In genomic region chr5:10685103-10685502, GRCh38 we compare ENCODE assay signal across 11 cellular contexts.
A peak's percentile ranks its signal among the peaks of the same experiment; 100 is the strongest.
DNase-seq lines count a peak whose midpoint lies in the region; ATAC-seq and TF ChIP-seq lines count a peak whose summit lies in the region.
"Had no signal": no experiment of that assay in that cellular context is flagged by ENCODE, and none has a peak within 500 bp of the region (broad histone marks: within the 10 kb centered on the region; RNA-seq: fewer than 3 reads in every experiment).

No MANE protein-coding gene starts in this region.

- H2BK15ac ChIP-seq in mesendoderm (replicated peaks; ENCODE audit: low read depth), result no peak overlapping the region

- no peak for TF ChIP-seq CTCF in GM23338 (conservative IDR thresholded peaks at IDR 0.05; ENCODE audit: low read depth in 2 of 2)

- no peak overlapping the region for H2BK5ac ChIP-seq in mesendoderm (ENCODE audit: low read length)

- peaks cover 22% of the 10 kb centered on the region for H3K36me3 Mint-ChIP-seq in activated naive CD8-positive, alpha-beta T cell treated with anti-CD3 and anti-CD28 coated beads, Interleukin-2, amount 50 U/mL, for 24 hours (ENCODE audit: low read depth)
- peaks cover 26% of the 10 kb centered on the region for H3K36me3 Mint-ChIP-seq in activated naive CD8-positive, alpha-beta T cell treated with anti-CD3 and anti-CD28 coated beads for 36 hours
- peaks cover 34% of the 10 kb centered on the region for H3K36me3 Mint-ChIP-seq in GM23338 (ENCODE audit: low read depth)

- H2AFZ ChIP-seq in GM23338, result no peak overlapping the region
- H2AFZ ChIP-seq: PC-9 had no signal

- no peaks in the 10 kb centered on the region; the same call in 1 of the 2 replicates for H4K20me1 ChIP-seq in GM23338 (replicated peaks; ENCODE audit: insufficient read depth)

- peak; percentile 26 for ATAC-seq in activated naive CD8-positive, alpha-beta T cell treated with anti-CD3 and anti-CD28 coated beads, Interleukin-2, amount 50 U/mL, for 24 hours
- ATAC-seq in GM23338, result no peak; the same call in 2 of the 3 replicates
- ATAC-seq in HG03342 (IDR thresholded peaks at IDR 0.05; ENCODE audit: unreplicated experiment), result peak; percentile 75
- ATAC-seq in left cardiac atrium, result no peak
- no peak for ATAC-seq in aorta (ENCODE audit: low FRiP score)

- DNase-seq in activated naive CD8-positive, alpha-beta T cell treated with anti-CD3 and anti-CD28 coated beads, Interleukin-2, amount 50 U/mL, for 24 hours, result no peak
- no peak for DNase-seq in activated naive CD8-positive, alpha-beta T cell treated with anti-CD3 and anti-CD28 coated beads for 36 hours
- no peak for DNase-seq in GM23338 (ENCODE audit: low spot score)
- DNase-seq in left cardiac atrium, result no peak
- DNase-seq in aorta, result no peak
- DNase-seq in mesendoderm, result no peak
- DNase-seq in NCI-H345 treated with DMSO at 0.1 percent for 48 hours (lab: John Stamatoyannopoulos, UW; ENCODE audit: unreplicated experiment), result no peak
- DNase-seq: NCI-H187, PC-9 had no signal

- no peak overlapping the region for H3K56ac ChIP-seq in mesendoderm (ENCODE audit: low read length)

- H3K9me2 ChIP-seq in GM23338 (ENCODE audit: insufficient read depth), result no peaks in the 10 kb centered on the region

- H3K27me3 ChIP-seq in GM23338 (ENCODE audit: insufficient read depth), result no peaks in the 10 kb centered on the region
- no peaks in the 10 kb centered on the region for H3K27me3 ChIP-seq in aorta (ENCODE audit: control insufficient read depth in 1 of 2, insufficient read depth in 2 of 2, low read length in 1 of 2)
- H3K27me3 ChIP-seq in mesendoderm (ENCODE audit: insufficient read depth, low read length, poor library complexity), result no peaks in the 10 kb centered on the region

- H3K27me3 Mint-ChIP-seq in activated naive CD8-positive, alpha-beta T cell treated with anti-CD3 and anti-CD28 coated beads, Interleukin-2, amount 50 U/mL, for 24 hours, result no peaks in the 10 kb centered on the region
- no peaks in the 10 kb centered on the region for H3K27me3 Mint-ChIP-seq in activated naive CD8-positive, alpha-beta T cell treated with anti-CD3 and anti-CD28 coated beads for 36 hours
- H3K27me3 Mint-ChIP-seq in GM23338 (ENCODE audit: insufficient read depth, low read depth, poor library complexity), result peaks cover 6% of the 10 kb centered on the region
- H3K27me3 Mint-ChIP-seq: activated naive CD4-positive, alpha-beta T cell treated with anti-CD3 and anti-CD28 coated beads, Interleukin-2, amount 50 U/mL, for 24 hours had no signal

- no peak overlapping the region for H2BK120ac ChIP-seq in mesendoderm (ENCODE audit: low read depth, low read length)

- H4K5ac ChIP-seq in mesendoderm (ENCODE audit: low read length), result no peak overlapping the region

- H3K4me3 ChIP-seq in GM23338 (no peak overlapping the region), aorta (ENCODE audit: low read length in 2 of 2) (no peak overlapping the region), mesendoderm (ENCODE audit: low read length) (no peak overlapping the region)
- H3K4me3 ChIP-seq: PC-9 had no signal

- no peak overlapping the region for H3K27ac Mint-ChIP-seq in activated naive CD8-positive, alpha-beta T cell treated with anti-CD3 and anti-CD28 coated beads, Interleukin-2, amount 50 U/mL, for 24 hours
- no peak overlapping the region for H3K27ac Mint-ChIP-seq in activated naive CD8-positive, alpha-beta T cell treated with anti-CD3 and anti-CD28 coated beads for 36 hours
- H3K27ac Mint-ChIP-seq in GM23338, result peak overlapping the region; percentile 19
- H3K27ac Mint-ChIP-seq: activated naive CD4-positive, alpha-beta T cell treated with anti-CD3 and anti-CD28 coated beads, Interleukin-2, amount 50 U/mL, for 24 hours had no signal

- H3K4me1 ChIP-seq in GM23338 (ENCODE audit: insufficient read depth) (peaks cover 24% of the 10 kb centered on the region), aorta (ENCODE audit: control insufficient read depth in 1 of 2, insufficient read depth in 2 of 2, low read length in 2 of 2) (no peaks in the 10 kb centered on the region), mesendoderm (ENCODE audit: control insufficient read depth, low read depth, low read length) (no peaks in the 10 kb centered on the region)

- no peak overlapping the region for H4K8ac ChIP-seq in mesendoderm (ENCODE audit: low read depth, low read length)

- H2AK5ac ChIP-seq in mesendoderm (ENCODE audit: low read length), result no peak overlapping the region

- H3K79me1 ChIP-seq in mesendoderm (ENCODE audit: low read length), result no peaks in the 10 kb centered on the region

- H3K4ac ChIP-seq in mesendoderm (ENCODE audit: low read depth, low read length), result no peak overlapping the region

- H3K27ac ChIP-seq in GM23338 (ENCODE audit: low read depth), result no peak overlapping the region
- H3K27ac ChIP-seq in aorta (ENCODE audit: low read depth in 1 of 2, low read length in 2 of 2), result no peak overlapping the region
- no peak overlapping the region for H3K27ac ChIP-seq in mesendoderm (ENCODE audit: low read depth, low read length)
- H3K27ac ChIP-seq: PC-9 had no signal

- intact Hi-C loops in left cardiac atrium (cut with DNase I) (no loop called here), aorta (cut with DNase I) (no loop called here)

- H3K18ac ChIP-seq in mesendoderm (ENCODE audit: low read length), result no peak overlapping the region

- no peak overlapping the region for H3K4me3 Mint-ChIP-seq in activated naive CD8-positive, alpha-beta T cell treated with anti-CD3 and anti-CD28 coated beads, Interleukin-2, amount 50 U/mL, for 24 hours
- H3K4me3 Mint-ChIP-seq in activated naive CD8-positive, alpha-beta T cell treated with anti-CD3 and anti-CD28 coated beads for 36 hours, result no peak overlapping the region
- H3K4me3 Mint-ChIP-seq in GM23338, result no peak overlapping the region
- H3K4me3 Mint-ChIP-seq: activated naive CD4-positive, alpha-beta T cell treated with anti-CD3 and anti-CD28 coated beads, Interleukin-2, amount 50 U/mL, for 24 hours had no signal

- no peak overlapping the region for H3K9ac ChIP-seq in mesendoderm (ENCODE audit: low read length)

- H3K9me3 Mint-ChIP-seq in activated naive CD8-positive, alpha-beta T cell treated with anti-CD3 and anti-CD28 coated beads, Interleukin-2, amount 50 U/mL, for 24 hours, result no peaks in the 10 kb centered on the region
- H3K9me3 Mint-ChIP-seq in activated naive CD8-positive, alpha-beta T cell treated with anti-CD3 and anti-CD28 coated beads for 36 hours, result no peaks in the 10 kb centered on the region
- H3K9me3 Mint-ChIP-seq in GM23338, result peaks cover 9% of the 10 kb centered on the region; the same call in 2 of the 3 replicates
- H3K9me3 Mint-ChIP-seq: activated naive CD4-positive, alpha-beta T cell treated with anti-CD3 and anti-CD28 coated beads, Interleukin-2, amount 50 U/mL, for 24 hours had no signal

- H3K36me3 ChIP-seq in GM23338 (ENCODE audit: insufficient read depth), result no peaks in the 10 kb centered on the region
- H3K36me3 ChIP-seq in aorta (ENCODE audit: control insufficient read depth in 1 of 2, insufficient read depth in 2 of 2, low read length in 1 of 2), result peaks cover under 1 to 21% of the 10 kb centered on the region in 2 donors
- no peaks in the 10 kb centered on the region for H3K36me3 ChIP-seq in mesendoderm (ENCODE audit: control insufficient read depth, insufficient read depth, low read length)

- H3F3A ChIP-seq in GM23338 (replicated peaks; ENCODE audit: low read depth), result no peaks in the 10 kb centered on the region

- WGBS in aorta, 2 donors, result 82 to 84% methylated on average over 6 of the region's 6 CpGs
- WGBS in mesendoderm (ENCODE audit: extremely low coverage, insufficient coverage, low lambda C conversion rate), result no CpG with 5 or more reads among the region's 6 CpGs

- H3K79me2 ChIP-seq in GM23338 (replicated peaks; ENCODE audit: insufficient read depth), result no peaks in the 10 kb centered on the region
- no peaks in the 10 kb centered on the region for H3K79me2 ChIP-seq in mesendoderm (ENCODE audit: control insufficient read depth, insufficient read depth, low read length)

- H3K9me3 ChIP-seq in aorta (ENCODE audit: control insufficient read depth, low read length), result no peaks in the 10 kb centered on the region

- H3K4me1 Mint-ChIP-seq in activated naive CD8-positive, alpha-beta T cell treated with anti-CD3 and anti-CD28 coated beads, Interleukin-2, amount 50 U/mL, for 24 hours, result peaks cover 8% of the 10 kb centered on the region
- H3K4me1 Mint-ChIP-seq in activated naive CD8-positive, alpha-beta T cell treated with anti-CD3 and anti-CD28 coated beads for 36 hours, result no peaks in the 10 kb centered on the region
- peaks cover 27% of the 10 kb centered on the region for H3K4me1 Mint-ChIP-seq in GM23338
- H3K4me1 Mint-ChIP-seq: activated naive CD4-positive, alpha-beta T cell treated with anti-CD3 and anti-CD28 coated beads, Interleukin-2, amount 50 U/mL, for 24 hours had no signal

- 0 out of 2 replicates have a peak overlapping the region, but pooled peaks have one; percentile 33 for H3K4me2 ChIP-seq in GM23338
- no peak overlapping the region for H3K4me2 ChIP-seq in mesendoderm (ENCODE audit: low read length)
- H3K4me2 ChIP-seq: PC-9 had no signal

- no peak overlapping the region for H3K23ac ChIP-seq in mesendoderm (ENCODE audit: low read length)

TF ChIP-seq in GM23338, 12 proteins besides CTCF, POLR2A, EP300 and RAD21 (continues in another document):
- no peak for TF ChIP-seq ZNF114 (CRISPR knock-in tag; IDR thresholded peaks at IDR 0.05)
- TF ChIP-seq, protein P1, sequence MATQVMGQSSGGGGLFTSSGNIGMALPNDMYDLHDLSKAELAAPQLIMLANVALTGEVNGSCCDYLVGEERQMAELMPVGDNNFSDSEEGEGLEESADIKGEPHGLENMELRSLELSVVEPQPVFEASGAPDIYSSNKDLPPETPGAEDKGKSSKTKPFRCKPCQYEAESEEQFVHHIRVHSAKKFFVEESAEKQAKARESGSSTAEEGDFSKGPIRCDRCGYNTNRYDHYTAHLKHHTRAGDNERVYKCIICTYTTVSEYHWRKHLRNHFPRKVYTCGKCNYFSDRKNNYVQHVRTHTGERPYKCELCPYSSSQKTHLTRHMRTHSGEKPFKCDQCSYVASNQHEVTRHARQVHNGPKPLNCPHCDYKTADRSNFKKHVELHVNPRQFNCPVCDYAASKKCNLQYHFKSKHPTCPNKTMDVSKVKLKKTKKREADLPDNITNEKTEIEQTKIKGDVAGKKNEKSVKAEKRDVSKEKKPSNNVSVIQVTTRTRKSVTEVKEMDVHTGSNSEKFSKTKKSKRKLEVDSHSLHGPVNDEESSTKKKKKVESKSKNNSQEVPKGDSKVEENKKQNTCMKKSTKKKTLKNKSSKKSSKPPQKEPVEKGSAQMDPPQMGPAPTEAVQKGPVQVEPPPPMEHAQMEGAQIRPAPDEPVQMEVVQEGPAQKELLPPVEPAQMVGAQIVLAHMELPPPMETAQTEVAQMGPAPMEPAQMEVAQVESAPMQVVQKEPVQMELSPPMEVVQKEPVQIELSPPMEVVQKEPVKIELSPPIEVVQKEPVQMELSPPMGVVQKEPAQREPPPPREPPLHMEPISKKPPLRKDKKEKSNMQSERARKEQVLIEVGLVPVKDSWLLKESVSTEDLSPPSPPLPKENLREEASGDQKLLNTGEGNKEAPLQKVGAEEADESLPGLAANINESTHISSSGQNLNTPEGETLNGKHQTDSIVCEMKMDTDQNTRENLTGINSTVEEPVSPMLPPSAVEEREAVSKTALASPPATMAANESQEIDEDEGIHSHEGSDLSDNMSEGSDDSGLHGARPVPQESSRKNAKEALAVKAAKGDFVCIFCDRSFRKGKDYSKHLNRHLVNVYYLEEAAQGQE (IDR thresholded peaks at IDR 0.05; ENCODE audit: unreplicated experiment), result no peak

Comparison
In these comparisons a context has a peak if more than half of its experiments do, and no peak if none do; other contexts are left out.
1. ATAC-seq: peak in activated naive CD8-positive, alpha-beta T cell treated with anti-CD3 and anti-CD28 coated beads, Interleukin-2, amount 50 U/mL, for 24 hours (single experiment) and HG03342 (single experiment); none in GM23338 (single experiment), left cardiac atrium (0 of 2) and aorta (single experiment).